ENCODE assay signal across 20 cellular contexts in genomic region chr10:127776816-127777215, GRCh38. TPM values are rescaled to one million over a fixed set of nuclear protein-coding genes. Genes with fewer than 3 reads are reported as not detected.
DNase-seq lines count a peak whose midpoint lies in the region; TF ChIP-seq lines count a peak whose summit lies in the region.
"Had no signal": no experiment of that assay in that cellular context is flagged by ENCODE, and none has a peak within 500 bp of the region (broad histone marks: within the 10 kb centered on the region; RNA-seq: fewer than 3 reads in every experiment).

No MANE protein-coding gene starts in this region.

- no peaks in the 10 kb centered on the region for H3K36me3 Mint-ChIP-seq in Calu3 (ENCODE audit: insufficient read depth, unreplicated experiment)
- H3K36me3 Mint-ChIP-seq: CD14-positive monocyte; CD8-positive, alpha-beta T cell had no signal

- in situ Hi-C loops in Caki2 (cut with HindIII; ENCODE audit: low pct_unique_long_range_greater_than_20kb, low sequenced_read_pairs): no loop called here

- no TSS peak for BruUV-seq in Calu3 (replicated peaks; lab: Mats Ljungman, UMichigan)

- peaks cover 8% of the 10 kb centered on the region for H3K27me3 Mint-ChIP-seq in Calu3 (ENCODE audit: unreplicated experiment)

- intact Hi-C loops in Calu3 (cut with micrococcal nuclease; ENCODE audit: unreplicated experiment): no loop called here

- no peak overlapping the region for H3K27ac Mint-ChIP-seq in Calu3 (ENCODE audit: unreplicated experiment)
- H3K27ac Mint-ChIP-seq: CD14-positive monocyte; CD8-positive, alpha-beta T cell; H9 had no signal

- no peak for TF ChIP-seq CTCF in Calu3 (IDR thresholded peaks at IDR 0.05; ENCODE audit: unreplicated experiment)

- H3K4me1 Mint-ChIP-seq in Calu3 (ENCODE audit: low read depth, unreplicated experiment): no peaks in the 10 kb centered on the region
- H3K4me1 Mint-ChIP-seq: CD14-positive monocyte, H9 had no signal

- DNase-seq in Caki2 (ENCODE audit: low read depth) (peak; percentile 1), HT1080 (ENCODE audit: low read depth) (peak; percentile 38), RPMI7951 (ENCODE audit: low read depth) (peak; percentile 36), foreskin melanocyte (peak; percentile 7), Calu3 (no peak), NCI-H2029 (lab: John Stamatoyannopoulos, UW) (no peak), C1 segment of cervical spinal cord (lab: John Stamatoyannopoulos, UW) (no peak)
- DNase-seq: BE2C; Caco-2; CD8-positive, alpha-beta T cell; DMS 273 treated with DMSO at 0.1 percent for 48 hours; DND-41; GDM1; GOT3; H9; IMR-90; KBM-7 had no signal

- no peak overlapping the region for H3K4me3 Mint-ChIP-seq in Calu3 (ENCODE audit: low read depth, unreplicated experiment)
- H3K4me3 Mint-ChIP-seq: CD14-positive monocyte; CD8-positive, alpha-beta T cell; H9 had no signal

- CTCF ChIA-PET in Calu3 (lab: Charles Lee): interaction anchor here (0.6 kb wide), 1 partner anchor 192 kb away, joined by 4 read pairs; no protein-coding TSS in a partner anchor

- H3K9me3 Mint-ChIP-seq in Calu3 (ENCODE audit: low read depth, unreplicated experiment): no peaks in the 10 kb centered on the region
- H3K9me3 Mint-ChIP-seq: CD8-positive, alpha-beta T cell; H9 had no signal

RNA-seq across cellular contexts. Expression of gene FOXI2, which starts 39.8 kb away (rescaled TPM):
- not detected in 2 replicates for total RNA-seq in Caki2 (2014; rRNA removed; shearing (Covaris generic); ENCODE audit: low replicate concordance)
- not detected in 2 replicates for total RNA-seq in HT1080 (2014; rRNA removed; shearing (Covaris generic))
- not detected in 2 replicates for polyA plus RNA-seq in HT1080 (2015; cell fraction: cytosol; rRNA removed)
- not detected in 2 replicates for polyA plus RNA-seq in HT1080 (2015; cell fraction: nucleus; rRNA removed)
- not detected in 2 replicates for total RNA-seq in RPMI7951 (2014; rRNA removed; shearing (Covaris generic))
- not detected in 2 replicates for total RNA-seq in Calu3 (2022)
- total RNA-seq: Caco-2; CD8-positive, alpha-beta T cell; IMR-90 had no signal
- polyA plus RNA-seq: A549, AG04450, CD14-positive monocyte, IMR-90 had no signal

Comparison
In these comparisons a context has a peak if more than half of its experiments do, and no peak if none do; other contexts are left out.
1. DNase-seq: peak in Caki2 (single experiment), HT1080 (single experiment), RPMI7951 (single experiment) and foreskin melanocyte (single experiment); none in Calu3 (single experiment), NCI-H2029 (single experiment) and C1 segment of cervical spinal cord (0 of 14).